Comparison of ENCODE assay signal across 21 cellular contexts in the genomic region with DNA sequence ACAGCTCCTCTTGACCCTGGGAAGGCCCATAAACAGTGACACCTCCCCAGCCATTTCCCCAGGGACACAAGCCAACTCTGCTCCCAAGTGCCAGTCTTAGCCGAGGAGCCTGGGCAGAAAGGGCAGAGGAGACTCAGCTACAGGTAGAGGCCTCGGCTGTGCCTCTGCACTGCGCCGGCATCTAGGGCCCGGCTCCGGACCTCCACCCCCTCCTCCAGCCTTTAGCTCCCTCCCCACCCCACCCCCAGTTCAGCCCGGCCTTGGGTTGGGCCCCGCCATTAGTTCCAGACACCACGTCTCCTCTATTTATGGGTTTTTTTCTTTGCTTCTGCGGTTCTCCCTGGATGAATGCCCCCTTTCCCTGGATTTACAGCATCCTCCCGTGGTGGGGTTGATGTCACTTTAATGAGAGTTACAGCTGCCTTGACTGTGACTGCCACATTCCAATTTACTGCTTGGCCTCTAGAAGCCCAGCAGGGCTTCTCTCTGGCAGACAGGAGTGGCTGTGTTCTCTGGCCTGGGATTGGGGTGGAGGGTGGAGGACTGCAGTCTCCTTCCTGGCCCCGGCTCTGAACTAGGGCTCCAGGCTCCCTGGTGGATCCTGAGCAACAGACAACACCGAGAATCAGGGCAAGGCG. TPM values are rescaled to one million over a fixed set of nuclear protein-coding genes. Genes with fewer than 3 reads are reported as not detected.
DNase-seq lines count a peak whose midpoint lies in the region; ATAC-seq and TF ChIP-seq lines count a peak whose summit lies in the region.
"Had no signal": no experiment of that assay in that cellular context is flagged by ENCODE, and none has a peak within 500 bp of the region (broad histone marks: within the 10 kb centered on the region; RNA-seq: fewer than 3 reads in every experiment).

No MANE protein-coding gene starts in this region.

- H4K20me1 ChIP-seq in OCI-LY7 (ENCODE audit: insufficient read depth, low read length) = no peaks in the 10 kb centered on the region

- BruUV-seq in OCI-LY7 (replicated peaks; lab: Mats Ljungman, UMichigan) = no TSS peak

- H3K79me2 ChIP-seq in OCI-LY7 (ENCODE audit: insufficient read depth, low read depth, low read length) = no peaks in the 10 kb centered on the region
- H3K79me2 ChIP-seq: parathyroid adenoma had no signal

- peak overlapping the region in 52 of 59 donors; percentile 7 to 94 (median 75) for H3K27ac ChIP-seq in dorsolateral prefrontal cortex
- H3K27ac ChIP-seq in left lung = no peak overlapping the region
- H3K27ac ChIP-seq in substantia nigra (ENCODE audit: low read depth, low read length, poor library complexity, severe bottlenecking) = peak overlapping the region; percentile 70
- H3K27ac ChIP-seq in OCI-LY7 (ENCODE audit: low read depth, low read length, poor library complexity, severe bottlenecking) = no peak overlapping the region
- H3K27ac ChIP-seq: brain microvascular endothelial cell, parathyroid adenoma had no signal

- H3K36me3 ChIP-seq in H7 (replicated peaks; ENCODE audit: control insufficient read depth, insufficient read depth, low read length) (no peaks in the 10 kb centered on the region), left lung (no peaks in the 10 kb centered on the region), OCI-LY7 (ENCODE audit: insufficient read depth, low read length) (no peaks in the 10 kb centered on the region)
- H3K36me3 ChIP-seq: brain microvascular endothelial cell, MG63 had no signal

- no peaks in the 10 kb centered on the region for H3K9me2 ChIP-seq in OCI-LY7 (ENCODE audit: insufficient read depth, low read length)

- DNase-seq in H7 = peak; percentile 87
- no peak for DNase-seq in dorsolateral prefrontal cortex
- DNase-seq in left lung = no peak
- no peak for DNase-seq in substantia nigra (lab: John Stamatoyannopoulos, UW)
- no peak for DNase-seq in NCI-H1436 treated with DMSO at 0.1 percent for 48 hours (lab: John Stamatoyannopoulos, UW)
- DNase-seq in OCI-LY7 (ENCODE audit: low spot score) = no peak
- DNase-seq: activated CD8-positive, alpha-beta T cell treated with anti-CD3 and anti-CD28 coated beads for 36 hours; activated effector memory CD4-positive, alpha-beta T cell treated with Interleukin-2 at 50 U/mL for 16 hours; brain microvascular endothelial cell; CD4-positive, CD25-positive, alpha-beta regulatory T cell; glutamatergic neuron; HFFc6; MG63; NCI-H2171 treated with DMSO at 0.1 percent for 48 hours; T-helper 9 cell had no signal

- H3K27me3 ChIP-seq in H7 (ENCODE audit: control insufficient read depth, insufficient read depth, low read length) (peaks cover 40% of the 10 kb centered on the region), dorsolateral prefrontal cortex (peaks cover 0 to 2% (median 0%) of the 10 kb centered on the region in 45 donors), left lung (peaks cover 0 to 26% of the 10 kb centered on the region in 2 donors)
- H3K27me3 ChIP-seq: MG63 had no signal

- no peaks in the 10 kb centered on the region for H3K4me1 ChIP-seq in left lung
- H3K4me1 ChIP-seq in OCI-LY7 (ENCODE audit: insufficient read depth, low read length, poor library complexity, severe bottlenecking) = no peaks in the 10 kb centered on the region

- TF ChIP-seq CTCF in dorsolateral prefrontal cortex (IDR thresholded peaks at IDR 0.05 in 54 of 56, conservative IDR thresholded peaks at IDR 0.05 in 2 of 56; ENCODE audit: low read depth in 1 of 56, partially characterized antibody in 56 of 56) = peak in 1 of 56 donors; percentile 5
- TF ChIP-seq CTCF in left lung (IDR thresholded peaks at IDR 0.05) = no peak
- no peak for TF ChIP-seq CTCF in OCI-LY7 (conservative IDR thresholded peaks at IDR 0.05; ENCODE audit: low read length)

- H2AFZ ChIP-seq in OCI-LY7 (ENCODE audit: low read length) = no peak overlapping the region
- H2AFZ ChIP-seq: parathyroid adenoma had no signal

- no peaks in the 10 kb centered on the region for H3K9me3 ChIP-seq in left lung
- H3K9me3 ChIP-seq in OCI-LY7 (ENCODE audit: low read length) = no peaks in the 10 kb centered on the region
- H3K9me3 ChIP-seq: MG63 had no signal

- POLR2A ChIA-PET in OCI-LY7 (lab: Charles Lee) = interaction anchor here (0.7 kb wide), 1 partner anchor 71 kb away, joined by 3 read pairs; no protein-coding TSS in a partner anchor

- intact Hi-C loops in dorsolateral prefrontal cortex (cut with DNase I) (no loop called here), left lung (cut with DNase I) (no loop called here), OCI-LY7 (cut with micrococcal nuclease; ENCODE audit: unreplicated experiment) (no loop called here)

- H3K4me2 ChIP-seq in OCI-LY7 (ENCODE audit: low read length) = no peak overlapping the region

- ATAC-seq in left lung = peak; percentile 39
- ATAC-seq in GM21619 (IDR thresholded peaks at IDR 0.05; ENCODE audit: unreplicated experiment) = no peak
- no peak for ATAC-seq in GM19467 (IDR thresholded peaks at IDR 0.05; ENCODE audit: unreplicated experiment)
- ATAC-seq: activated CD8-positive, alpha-beta T cell treated with anti-CD3 and anti-CD28 coated beads for 36 hours; Panc1 had no signal

- CTCF ChIA-PET in OCI-LY7 (lab: Charles Lee; ENCODE audit: unreplicated experiment) = no interaction called here

- H3K4me3 ChIP-seq in H7 (ENCODE audit: insufficient read depth, low read depth, low read length) = no peak overlapping the region
- peak overlapping the region in 4 of 59 donors; percentile 18 to 30 (median 26) for H3K4me3 ChIP-seq in dorsolateral prefrontal cortex
- no peak overlapping the region for H3K4me3 ChIP-seq in left lung
- H3K4me3 ChIP-seq in OCI-LY7 (ENCODE audit: low read depth, low read length, poor library complexity, severe bottlenecking) = no peak overlapping the region
- H3K4me3 ChIP-seq: lung, MG63 had no signal

RNA-seq across cellular contexts. Expression of a gene that starts 13.5 kb away (rescaled TPM):
- total RNA-seq in H7 (2014; rRNA removed; shearing (Covaris generic)) = 11.6 and 15.8 TPM in 2 replicates
- total RNA-seq in dorsolateral prefrontal cortex (10 to 100 TPM; 14.2 to 80.0 (median 30.6) TPM), left lung (10 to 100 TPM; 29.1 to 31.9 TPM), OCI-LY7 (2022) (3.1 and 3.8 TPM in 2 replicates)
- 1.9 and 3.4 TPM in 2 replicates for total RNA-seq in OCI-LY7 (2014; rRNA removed; shearing (Covaris generic))

RNA-seq across cellular contexts. Expression of a gene that starts 42.6 kb away (rescaled TPM):
- 0.81 TPM in 1 of 2 replicates, not detected in the other for total RNA-seq in H7 (2014; rRNA removed; shearing (Covaris generic))
- total RNA-seq in dorsolateral prefrontal cortex (1 to 10 TPM in 4 of 120 experiments, under 1 TPM in 23, not detected in 93; 0.12 to 2.2 (median 0.46) TPM), left lung (1 to 10 TPM; 3.1 to 3.3 TPM), OCI-LY7 (2022) (not detected in 2 replicates)
- total RNA-seq in OCI-LY7 (2014; rRNA removed; shearing (Covaris generic)) = 0.16 TPM in 1 of 2 replicates, not detected in the other
- total RNA-seq: activated CD8-positive, alpha-beta T cell treated with anti-CD3 and anti-CD28 coated beads for 36 hours; CD4-positive, CD25-positive, alpha-beta regulatory T cell; G401; HFFc6 had no signal

RNA-seq across cellular contexts. Expression of a gene that starts 59.5 kb away (rescaled TPM):
- 0.17 TPM in 1 of 2 replicates, not detected in the other for total RNA-seq in H7 (2014; rRNA removed; shearing (Covaris generic))
- total RNA-seq in dorsolateral prefrontal cortex (1 to 10 TPM in 71 of 120 experiments, under 1 TPM in 35, not detected in 14; 0.22 to 6.4 (median 1.4) TPM), left lung (1 to 10 TPM; 2.3 to 5.4 TPM), OCI-LY7 (2022) (not detected in 2 replicates)
- not detected in 2 replicates for total RNA-seq in OCI-LY7 (2014; rRNA removed; shearing (Covaris generic))
- total RNA-seq: activated CD8-positive, alpha-beta T cell treated with anti-CD3 and anti-CD28 coated beads for 36 hours; CD4-positive, CD25-positive, alpha-beta regulatory T cell; G401 had no signal

Comparison
In these comparisons a context has a peak if more than half of its experiments do, and no peak if none do; other contexts are left out.
1. H3K27ac ChIP-seq: peak in dorsolateral prefrontal cortex (52 of 59) and substantia nigra (single experiment); none in left lung (0 of 2) and OCI-LY7 (single experiment).